9 cellular contexts compared by ENCODE assay signal in genomic region chr15:33086500-33087141, GRCh38.
DNase-seq lines count a peak whose midpoint lies in the region; ATAC-seq and TF ChIP-seq lines count a peak whose summit lies in the region.
"Had no signal": no experiment of that assay in that cellular context is flagged by ENCODE, and none has a peak within 500 bp of the region (broad histone marks: within the 10 kb centered on the region; RNA-seq: fewer than 3 reads in every experiment).

No MANE protein-coding gene starts in this region.

- no peaks in the 10 kb centered on the region for H3K4me1 Mint-ChIP-seq in natural killer cell

- no peak overlapping the region for H3K27ac ChIP-seq in OCI-LY1 (ENCODE audit: low read depth, low read length, poor library complexity, severe bottlenecking)

- H3K9me2 ChIP-seq in OCI-LY1 (ENCODE audit: low read depth, low read length) = no peaks in the 10 kb centered on the region

- no peaks in the 10 kb centered on the region for H3K9me3 Mint-ChIP-seq in natural killer cell
- H3K9me3 Mint-ChIP-seq: IgD-negative memory B cell had no signal

- ATAC-seq in natural killer cell (peak; percentile 66 to 75 (median 71)), HG03460 (IDR thresholded peaks at IDR 0.05; ENCODE audit: unreplicated experiment) (no peak)

- no peak overlapping the region for H2AFZ ChIP-seq in OCI-LY1 (ENCODE audit: low read length)

- in situ Hi-C loops in GM13976 (cut with MboI; ENCODE audit: low sequenced_read_pairs, unreplicated experiment) = no loop called here

- H4K20me1 ChIP-seq in OCI-LY1 (ENCODE audit: insufficient read depth, low read length) = no peaks in the 10 kb centered on the region

- TF ChIP-seq CTCF in GM13976 (IDR thresholded peaks at IDR 0.05; ENCODE audit: borderline replicate concordance, control extremely low read depth, extremely low read depth, insufficient read depth, missing control alignments) (peak; percentile 20), OCI-LY1 (IDR thresholded peaks at IDR 0.05; ENCODE audit: low read length) (peak; percentile 55), natural killer cell (IDR thresholded peaks at IDR 0.05) (peak; percentile 65)

- no peaks in the 10 kb centered on the region for H3K79me2 ChIP-seq in OCI-LY1 (ENCODE audit: insufficient read depth, low read length)

- no peak overlapping the region for H3K4me3 Mint-ChIP-seq in natural killer cell
- H3K4me3 Mint-ChIP-seq: IgD-negative memory B cell had no signal

- H3K4me3 ChIP-seq in OCI-LY1 (ENCODE audit: low read depth, low read length, poor library complexity, severe bottlenecking) (no peak overlapping the region), H7 (ENCODE audit: insufficient read depth, low read depth, low read length) (no peak overlapping the region)

- H3K36me3 Mint-ChIP-seq in natural killer cell = no peaks in the 10 kb centered on the region
- H3K36me3 Mint-ChIP-seq: IgD-negative memory B cell had no signal

- H3F3A ChIP-seq in OCI-LY1 (ENCODE audit: insufficient read depth, low read length) = no peaks in the 10 kb centered on the region

- H3K9me3 ChIP-seq in OCI-LY1 (ENCODE audit: low read length) = no peaks in the 10 kb centered on the region

- no peak overlapping the region for H3K27ac Mint-ChIP-seq in natural killer cell
- H3K27ac Mint-ChIP-seq: IgD-negative memory B cell had no signal

- no peak overlapping the region for H3K4me2 ChIP-seq in OCI-LY1 (ENCODE audit: low read length)

- no peaks in the 10 kb centered on the region for H3K4me1 ChIP-seq in OCI-LY1 (ENCODE audit: insufficient read depth, low read length, severe bottlenecking)

- H3K36me3 ChIP-seq in OCI-LY1 (ENCODE audit: insufficient read depth, low read length) = no peaks in the 10 kb centered on the region
- H3K36me3 ChIP-seq in H7 (replicated peaks; ENCODE audit: control insufficient read depth, insufficient read depth, low read length) = no peaks in the 10 kb centered on the region

- DNase-seq in AML-193 (lab: John Stamatoyannopoulos, UW) (peak; percentile 57 to 73), GM13976 (ENCODE audit: low spot score) (peak; percentile 34), dermis microvascular lymphatic vessel endothelial cell (ENCODE audit: low read depth in 2 of 2) (peak; percentile 48 to 58), natural killer cell (no peak), H7 (no peak)
- no peak for DNase-seq in stimulated activated CD4-positive, alpha-beta T cell treated with anti-CD3 and anti-CD28 coated beads, Interleukin-15, amount 100 ng/mL, for 24 hours

- H3K27me3 ChIP-seq in OCI-LY1 (ENCODE audit: insufficient read depth, low read length) (no peaks in the 10 kb centered on the region), H7 (ENCODE audit: control insufficient read depth, insufficient read depth, low read length) (no peaks in the 10 kb centered on the region)

- H3K9ac ChIP-seq in OCI-LY1 (ENCODE audit: low read length) = no peak overlapping the region

- intact Hi-C loops in natural killer cell (cut with micrococcal nuclease) = loop anchor here (1.0 to 5.0 kb wide), 3 partner anchors 46 to 206 kb away; no protein-coding TSS in a partner anchor

- peaks cover 0 to 3% of the 10 kb centered on the region in 2 donors for H3K27me3 Mint-ChIP-seq in natural killer cell (ENCODE audit: low read depth in 2 of 2)

Comparison
In these comparisons a context has a peak if more than half of its experiments do, and no peak if none do; other contexts are left out.
1. DNase-seq: peak in AML-193 (2 of 2), GM13976 (single experiment) and dermis microvascular lymphatic vessel endothelial cell (2 of 2); none in natural killer cell (single experiment), stimulated activated CD4-positive, alpha-beta T cell treated with anti-CD3 and anti-CD28 coated beads, Interleukin-15, amount 100 ng/mL, for 24 hours (single experiment) and H7 (single experiment).
2. Peak in every context shown above with its lines, with median percentiles within 50 percentile points of each other: CTCF ChIP-seq.